35 cellular contexts compared by ENCODE assay signal in genomic region chr2:5950736-5951135, GRCh38.
DNase-seq lines count a peak whose midpoint lies in the region; ATAC-seq, FAIRE-seq and TF ChIP-seq lines count a peak whose summit lies in the region.
"Had no signal": no experiment of that assay in that cellular context is flagged by ENCODE, and none has a peak within 500 bp of the region (broad histone marks: within the 10 kb centered on the region; RNA-seq: fewer than 3 reads in every experiment).

No MANE protein-coding gene starts in this region.

- peaks cover 0 to 11% (median 2%) of the 10 kb centered on the region in 9 donors for H3K9me3 Mint-ChIP-seq in naive thymus-derived CD8-positive, alpha-beta T cell

- H3K18ac ChIP-seq in neuronal stem cell (ENCODE audit: low read length), result peak overlapping the region; percentile 2

- no peaks in the 10 kb centered on the region for H3K4me1 Mint-ChIP-seq in naive thymus-derived CD8-positive, alpha-beta T cell
- H3K4me1 Mint-ChIP-seq: B cell; CD14-positive monocyte; CD4-positive, alpha-beta memory T cell; CD4-positive, CD25-positive, alpha-beta regulatory T cell; CD8-positive, alpha-beta memory T cell had no signal

- H3K79me1 ChIP-seq in neuronal stem cell (ENCODE audit: low read depth, low read length), result no peaks in the 10 kb centered on the region

- no peak overlapping the region for H2BK12ac ChIP-seq in neuronal stem cell (ENCODE audit: low read length)

- no peak overlapping the region for H2BK120ac ChIP-seq in neuronal stem cell (ENCODE audit: low read depth, low read length)

- no peak for TF ChIP-seq POLR2A in esophagus muscularis mucosa (IDR thresholded peaks at IDR 0.05; ENCODE audit: low read depth)

- no peak overlapping the region for H3K4me3 ChIP-seq in esophagus muscularis mucosa
- no peak overlapping the region for H3K4me3 ChIP-seq in lung
- no peak overlapping the region for H3K4me3 ChIP-seq in neuronal stem cell (ENCODE audit: low read length in 2 of 2)
- H3K4me3 ChIP-seq: A549; BLaER1; BLaER1 treated with 17β-estradiol and CSF1 and Interleukin-3, amounts not matched to agents 10 nM and 100 nM had no signal

- H3K27me3 Mint-ChIP-seq in naive thymus-derived CD8-positive, alpha-beta T cell, result peaks cover 0 to 3% (median 0%) of the 10 kb centered on the region in 5 donors
- H3K27me3 Mint-ChIP-seq: B cell; CD4-positive, alpha-beta memory T cell; CD4-positive, alpha-beta T cell; CD4-positive, CD25-positive, alpha-beta regulatory T cell; CD8-positive, alpha-beta memory T cell had no signal

- H3K4ac ChIP-seq in neuronal stem cell (ENCODE audit: low read length), result no peak overlapping the region

- H3K4me2 ChIP-seq in neuronal stem cell (ENCODE audit: insufficient read depth, low read length, poor library complexity, severe bottlenecking), result no peak overlapping the region
- H3K4me2 ChIP-seq: A549; BLaER1; BLaER1 treated with 17β-estradiol and CSF1 and Interleukin-3, amounts not matched to agents 10 nM and 100 nM had no signal

- TF ChIP-seq EP300 in esophagus muscularis mucosa (IDR thresholded peaks at IDR 0.05), result no peak

- no peak overlapping the region for H3K23ac ChIP-seq in neuronal stem cell (ENCODE audit: low read depth, low read length, poor library complexity)

- no peak overlapping the region for H4K8ac ChIP-seq in neuronal stem cell (ENCODE audit: low read depth, low read length)

- H2BK5ac ChIP-seq in neuronal stem cell (ENCODE audit: low read length), result no peak overlapping the region

- ATAC-seq in lung (ENCODE audit: insufficient read depth, low FRiP score), result no peak
- ATAC-seq in naive thymus-derived CD8-positive, alpha-beta T cell, result no peak
- ATAC-seq: A549; CD8-positive, alpha-beta T cell had no signal

- WGBS in esophagus muscularis mucosa, result 89% methylated on average over 5 of the region's 5 CpGs
- WGBS in lung, 2 donors, result 88 to 96% methylated on average over 5 of the region's 5 CpGs
- WGBS in neuronal stem cell (ENCODE audit: extremely low coverage in 2 of 2, insufficient read length in 2 of 2, insufficient replicate concordance in 1 of 2), 2 donors, result no CpG with 5 or more reads among the region's 5 CpGs

- intact Hi-C loops in esophagus muscularis mucosa (cut with DNase I), result no loop called here

- no peak overlapping the region for H3K27ac Mint-ChIP-seq in naive thymus-derived CD8-positive, alpha-beta T cell
- H3K27ac Mint-ChIP-seq: B cell; CD14-positive monocyte; CD4-positive, alpha-beta memory T cell; CD4-positive, alpha-beta T cell; CD4-positive, CD25-positive, alpha-beta regulatory T cell; CD8-positive, alpha-beta memory T cell; CD8-positive, alpha-beta T cell had no signal

- H2AFZ ChIP-seq in neuronal stem cell (ENCODE audit: low read length), result no peak overlapping the region

- no peak overlapping the region for H4K91ac ChIP-seq in neuronal stem cell (ENCODE audit: low read depth, low read length, poor library complexity)

- H3K9me3 ChIP-seq in esophagus muscularis mucosa, result peaks cover 0 to 5% (median 0%) of the 10 kb centered on the region in 4 donors
- no peaks in the 10 kb centered on the region for H3K9me3 ChIP-seq in lung (ENCODE audit: control insufficient read depth in 2 of 2, insufficient read depth in 1 of 2, low read length in 1 of 2)
- H3K9me3 ChIP-seq in neuronal stem cell (replicated peaks in 1 of 2; ENCODE audit: control insufficient read depth in 2 of 2, insufficient read depth in 1 of 2, low read depth in 1 of 2, low read length in 2 of 2), result no peaks in the 10 kb centered on the region
- H3K9me3 ChIP-seq: A549, BE2C, BLaER1, Caco-2 had no signal

- TF ChIP-seq CTCF in esophagus muscularis mucosa (IDR thresholded peaks at IDR 0.05) (no peak), lung (IDR thresholded peaks at IDR 0.05; ENCODE audit: control extremely low read depth, extremely low read depth) (no peak)

- H3K36me3 ChIP-seq in esophagus muscularis mucosa, result no peaks in the 10 kb centered on the region
- no peaks in the 10 kb centered on the region for H3K36me3 ChIP-seq in lung (ENCODE audit: control insufficient read depth in 2 of 2, insufficient read depth in 2 of 2, low read length in 2 of 2)
- H3K36me3 ChIP-seq in neuronal stem cell (replicated peaks in 1 of 2; ENCODE audit: control insufficient read depth in 2 of 2, insufficient read depth in 2 of 2, low read length in 2 of 2), result no peaks in the 10 kb centered on the region
- H3K36me3 ChIP-seq: BE2C; BLaER1; BLaER1 treated with 17β-estradiol and CSF1 and Interleukin-3, amounts not matched to agents 10 nM and 100 nM had no signal

- DNase-seq in esophagus muscularis mucosa (ENCODE audit: extremely low spot score) (peak; percentile 70), lung (ENCODE audit: low spot score) (peak; percentile 10), neuronal stem cell (ENCODE audit: low spot score) (no peak), RCC 7860 (ENCODE audit: low spot score) (no peak), midbrain (lab: John Stamatoyannopoulos, UW) (no peak)
- no peak for DNase-seq in naive thymus-derived CD8-positive, alpha-beta T cell
- DNase-seq: 8988T; ACHN; AML-193; BE2C; C1 segment of cervical spinal cord; Caco-2; Calu3; CD4-positive, alpha-beta memory T cell; CD4-positive, alpha-beta T cell; CD4-positive, CD25-positive, alpha-beta regulatory T cell; CD8-positive, alpha-beta memory T cell; CD8-positive, alpha-beta T cell; COR-L47; DMS 273 treated with DMSO at 0.1 percent for 48 hours; DMS153; DMS53; DMS79; DMS79 treated with DMSO at 0.1 percent for 48 hours; DND-41; EL had no signal

- H3K36me3 Mint-ChIP-seq in naive thymus-derived CD8-positive, alpha-beta T cell, result no peaks in the 10 kb centered on the region
- H3K36me3 Mint-ChIP-seq: CD14-positive monocyte; CD4-positive, alpha-beta memory T cell; CD4-positive, CD25-positive, alpha-beta regulatory T cell; CD8-positive, alpha-beta memory T cell; CD8-positive, alpha-beta T cell had no signal

- H3K4me1 ChIP-seq in esophagus muscularis mucosa, result no peaks in the 10 kb centered on the region
- H3K4me1 ChIP-seq in lung (ENCODE audit: control insufficient read depth in 2 of 2, insufficient read depth in 2 of 2, low read length in 2 of 2), result peaks cover 0 to 6% of the 10 kb centered on the region in 2 donors
- peaks cover 14 to 22% of the 10 kb centered on the region in 2 donors for H3K4me1 ChIP-seq in neuronal stem cell (ENCODE audit: control insufficient read depth in 2 of 2, insufficient read depth in 1 of 2, low read depth in 1 of 2, low read length in 2 of 2)
- H3K4me1 ChIP-seq: A549, BE2C, BLaER1, Caco-2 had no signal

- no peak overlapping the region for H3K14ac ChIP-seq in neuronal stem cell (ENCODE audit: low read length)

- peaks cover 0 to 6% (median 0%) of the 10 kb centered on the region in 4 donors for H3K27me3 ChIP-seq in esophagus muscularis mucosa
- no peaks in the 10 kb centered on the region for H3K27me3 ChIP-seq in lung (ENCODE audit: control insufficient read depth, insufficient read depth)
- no peaks in the 10 kb centered on the region for H3K27me3 ChIP-seq in neuronal stem cell (ENCODE audit: control insufficient read depth in 3 of 3, insufficient read depth in 3 of 3, low read depth in 1 of 3, low read length in 3 of 3)
- H3K27me3 ChIP-seq: BE2C; BLaER1; BLaER1 treated with 17β-estradiol and CSF1 and Interleukin-3, amounts not matched to agents 10 nM and 100 nM had no signal

- FAIRE-seq in RCC 7860 (lab: Jason Lieb, UNC), result no peak
- FAIRE-seq: A204.1, A549, D721Med had no signal

- H2AK5ac ChIP-seq in neuronal stem cell (ENCODE audit: low read depth, low read length), result no peak overlapping the region

- H3K27ac ChIP-seq in esophagus muscularis mucosa (replicated peaks in 1 of 4) (no peak overlapping the region), lung (ENCODE audit: low read depth in 1 of 2, low read length in 1 of 2) (no peak overlapping the region), neuronal stem cell (replicated peaks; ENCODE audit: low read length) (no peak overlapping the region)
- H3K27ac ChIP-seq: 22Rv1; A549; BLaER1; BLaER1 treated with 17β-estradiol and CSF1 and Interleukin-3, amounts not matched to agents 10 nM and 100 nM; C4-2B had no signal

- POLR2A ChIA-PET in naive thymus-derived CD8-positive, alpha-beta T cell (lab: Charles Lee), result no interaction called here

- no peak overlapping the region for H2BK15ac ChIP-seq in neuronal stem cell (ENCODE audit: low read length)

- no peak overlapping the region for H3K9ac ChIP-seq in neuronal stem cell (ENCODE audit: low read depth, low read length, poor library complexity)
- H3K9ac ChIP-seq: BLaER1; BLaER1 treated with 17β-estradiol and CSF1 and Interleukin-3, amounts not matched to agents 10 nM and 100 nM had no signal

- no peak overlapping the region for H3K4me3 Mint-ChIP-seq in naive thymus-derived CD8-positive, alpha-beta T cell
- H3K4me3 Mint-ChIP-seq: B cell; CD14-positive monocyte; CD4-positive, alpha-beta memory T cell; CD4-positive, alpha-beta T cell; CD4-positive, CD25-positive, alpha-beta regulatory T cell; CD8-positive, alpha-beta memory T cell; CD8-positive, alpha-beta T cell had no signal

Comparison
In these comparisons a context has a peak if more than half of its experiments do, and no peak if none do; other contexts are left out.
1. DNase-seq: peak in esophagus muscularis mucosa (single experiment) and lung (single experiment); none in neuronal stem cell (single experiment), naive thymus-derived CD8-positive, alpha-beta T cell (0 of 10), RCC 7860 (single experiment) and midbrain (single experiment).